In the genomic region with DNA sequence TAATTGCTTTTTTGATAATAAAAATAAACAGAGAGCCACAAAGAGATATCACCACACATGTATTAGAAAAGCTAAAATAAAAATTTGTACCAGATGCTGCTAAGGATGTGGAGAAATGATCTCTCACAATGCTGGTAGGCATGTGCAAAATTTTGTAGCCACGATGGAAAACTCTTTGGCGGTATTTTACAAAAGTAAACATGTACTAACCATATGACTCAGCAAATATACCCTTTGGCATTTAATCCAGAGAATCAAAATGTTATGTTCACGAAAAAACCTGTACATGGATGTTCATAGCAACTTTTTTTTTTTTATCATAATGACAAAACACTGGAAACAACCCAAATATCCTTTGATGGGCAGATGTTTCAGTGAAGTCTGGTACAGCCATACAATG, we compare ENCODE assay signal across 1 cellular context.
TF ChIP-seq lines count a peak whose summit lies in the region.

No MANE protein-coding gene starts in this region.

TF ChIP-seq in SK-N-SH, 30 proteins besides CTCF, POLR2A, EP300 and RAD21 (continued from another document):
- TF ChIP-seq GABPA (IDR thresholded peaks at IDR 0.05; ENCODE audit: low read depth) (no peak), JUND (IDR thresholded peaks at IDR 0.05) (no peak), POLR2AphosphoS5 (IDR thresholded peaks at IDR 0.05; ENCODE audit: low read depth, low read length) (no peak), SIN3A (IDR thresholded peaks at IDR 0.05; ENCODE audit: borderline replicate concordance, low read depth, low read length) (no peak)
- TF ChIP-seq, protein P1, sequence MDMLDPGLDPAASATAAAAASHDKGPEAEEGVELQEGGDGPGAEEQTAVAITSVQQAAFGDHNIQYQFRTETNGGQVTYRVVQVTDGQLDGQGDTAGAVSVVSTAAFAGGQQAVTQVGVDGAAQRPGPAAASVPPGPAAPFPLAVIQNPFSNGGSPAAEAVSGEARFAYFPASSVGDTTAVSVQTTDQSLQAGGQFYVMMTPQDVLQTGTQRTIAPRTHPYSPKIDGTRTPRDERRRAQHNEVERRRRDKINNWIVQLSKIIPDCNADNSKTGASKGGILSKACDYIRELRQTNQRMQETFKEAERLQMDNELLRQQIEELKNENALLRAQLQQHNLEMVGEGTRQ (IDR thresholded peaks at IDR 0.05; ENCODE audit: borderline replicate concordance, low read depth, low read length), result no peak
TF ChIP-seq in SK-N-SH: peak in this region for 0.
